ENCODE assay signal across 1 cellular context in genomic region chr6:11143394-11144371, GRCh38.
TF ChIP-seq lines count a peak whose summit lies in the region.

No MANE protein-coding gene starts in this region.

TF ChIP-seq in HEK293, 187 proteins besides CTCF, POLR2A, EP300 and RAD21 (continued from another document):
- TF ChIP-seq PRDM10 (tag by site-specific recombination; IDR thresholded peaks at IDR 0.05): peak; percentile 75
